Comparison of ENCODE assay signal across 8 cellular contexts in genomic region chr1:44632511-44633072, GRCh38. TPM values are rescaled to one million over a fixed set of nuclear protein-coding genes. Genes with fewer than 3 reads are reported as not detected.
A peak's percentile ranks its signal among the peaks of the same experiment; 100 is the strongest.
DNase-seq lines count a peak whose midpoint lies in the region; ATAC-seq and TF ChIP-seq lines count a peak whose summit lies in the region.

No MANE protein-coding gene starts in this region.

- no peaks in the 10 kb centered on the region for H3K27me3 Mint-ChIP-seq in T-helper 17 cell

- H3K79me2 ChIP-seq in fibroblast of lung (ENCODE audit: control insufficient read depth, insufficient read depth, low read length): peaks cover 15% of the 10 kb centered on the region
- no peaks in the 10 kb centered on the region for H3K79me2 ChIP-seq in parathyroid adenoma

- no peaks in the 10 kb centered on the region for H4K20me1 ChIP-seq in fibroblast of lung (ENCODE audit: control insufficient read depth, extremely low read depth, insufficient read depth, low read length)

- H3K27me3 ChIP-seq in heart left ventricle: no peaks in the 10 kb centered on the region
- no peaks in the 10 kb centered on the region for H3K27me3 ChIP-seq in fibroblast of lung (ENCODE audit: control insufficient read depth, insufficient read depth, low read length)
- no peaks in the 10 kb centered on the region for H3K27me3 ChIP-seq in parathyroid adenoma (ENCODE audit: control insufficient read depth, insufficient read depth, low read length)

- peak overlapping the region; percentile 93 for H3K4me3 Mint-ChIP-seq in T-helper 17 cell

- H3K27ac ChIP-seq in heart left ventricle: peak overlapping the region; percentile 86 to 98 (median 94)
- peak overlapping the region; percentile 56 for H3K27ac ChIP-seq in fibroblast of lung (ENCODE audit: insufficient read depth, low read length)
- H3K27ac ChIP-seq in parathyroid adenoma: no peak overlapping the region

- peak in 1 of 4 donors; percentile 1 for ATAC-seq in heart left ventricle
- no peak for ATAC-seq in left ventricle myocardium superior
- ATAC-seq in T-helper 17 cell: peak; percentile 1
- no peak for ATAC-seq in GM19023 (IDR thresholded peaks at IDR 0.05; ENCODE audit: unreplicated experiment)

- H3K4me2 ChIP-seq in fibroblast of lung (ENCODE audit: extremely low read depth, insufficient read depth, low read length): peak overlapping the region; percentile 88
- H3K4me2 ChIP-seq in parathyroid adenoma (ENCODE audit: low read length): peak overlapping the region; percentile 99

- no peaks in the 10 kb centered on the region for H3K9me3 ChIP-seq in heart left ventricle
- no peaks in the 10 kb centered on the region for H3K9me3 ChIP-seq in T-helper 17 cell (ENCODE audit: control insufficient read depth, low read length, poor library complexity, severe bottlenecking)
- no peaks in the 10 kb centered on the region for H3K9me3 ChIP-seq in fibroblast of lung (ENCODE audit: control insufficient read depth, insufficient read depth, low read depth, low read length)
- H3K9me3 ChIP-seq in parathyroid adenoma (ENCODE audit: control insufficient read depth, low read length): no peaks in the 10 kb centered on the region

- peaks cover 0 to 48% (median 40%) of the 10 kb centered on the region in 9 donors for H3K36me3 ChIP-seq in heart left ventricle
- peaks cover 13% of the 10 kb centered on the region for H3K36me3 ChIP-seq in fibroblast of lung (ENCODE audit: control insufficient read depth, insufficient read depth, low read length)
- no peaks in the 10 kb centered on the region for H3K36me3 ChIP-seq in parathyroid adenoma (ENCODE audit: control insufficient read depth, insufficient read depth, low read length)

- peak overlapping the region; percentile 60 to 90 (median 82) for H3K4me3 ChIP-seq in heart left ventricle
- peak overlapping the region; percentile 63 to 74 (median 70) for H3K4me3 ChIP-seq in fibroblast of lung (replicated peaks in 1 of 4; ENCODE audit: control extremely low read depth in 1 of 4, insufficient read depth in 1 of 4, low read depth in 3 of 4, low read length in 4 of 4)
- H3K4me3 ChIP-seq in parathyroid adenoma (ENCODE audit: low read depth, low read length): peak overlapping the region; percentile 78

- DNase-seq in heart left ventricle: no peak
- DNase-seq in left ventricle myocardium superior: no peak
- no peak for DNase-seq in T-helper 17 cell
- DNase-seq in fibroblast of lung (ENCODE audit: low read depth in 2 of 2): no peak
- no peak for DNase-seq in activated CD8-positive, alpha-beta memory T cell treated with anti-CD3 and anti-CD28 coated beads, Interleukin-2, amount 50 U/mL, for 48 hours
- DNase-seq in GM19238 (ENCODE audit: insufficient read length, low spot score): no peak

- peaks cover 0 to 58% (median 25%) of the 10 kb centered on the region in 12 donors for H3K4me1 ChIP-seq in heart left ventricle
- H3K4me1 ChIP-seq in fibroblast of lung (ENCODE audit: control insufficient read depth, extremely low read depth, insufficient read depth, low read length): peaks cover 16% of the 10 kb centered on the region
- no peaks in the 10 kb centered on the region for H3K4me1 ChIP-seq in parathyroid adenoma

- peak overlapping the region; percentile 94 for H3K27ac Mint-ChIP-seq in T-helper 17 cell

- H3K4me1 Mint-ChIP-seq in T-helper 17 cell: peaks cover 45% of the 10 kb centered on the region

- 6 to 11% (median 9%) methylated on average over 12 to 14 of the region's 14 CpGs for WGBS in heart left ventricle, 4 donors

- TF ChIP-seq CTCF in heart left ventricle (IDR thresholded peaks at IDR 0.05) (no peak), fibroblast of lung (conservative IDR thresholded peaks at IDR 0.05 in 1 of 2, IDR thresholded peaks at IDR 0.05 in 1 of 2; ENCODE audit: low read depth in 1 of 2, low read length in 2 of 2) (no peak), parathyroid adenoma (IDR thresholded peaks at IDR 0.05) (no peak)

- TF ChIP-seq POLR2A in heart left ventricle (IDR thresholded peaks at IDR 0.05): no peak

- H2AFZ ChIP-seq in fibroblast of lung (ENCODE audit: low read length): peak overlapping the region; percentile 38
- peak overlapping the region; percentile 98 for H2AFZ ChIP-seq in parathyroid adenoma

- intact Hi-C loops in heart left ventricle (cut with DNase I): no loop called here
- intact Hi-C loops in left ventricle myocardium superior (cut with micrococcal nuclease): no loop called here

- H3K9ac ChIP-seq in fibroblast of lung (ENCODE audit: insufficient read depth, low read length) (peak overlapping the region; percentile 75), parathyroid adenoma (no peak overlapping the region)

- H3K36me3 Mint-ChIP-seq in T-helper 17 cell (ENCODE audit: low read depth): peaks cover 2% of the 10 kb centered on the region

RNA-seq across cellular contexts. Expression of gene TMEM53, which starts 41.7 kb away (rescaled TPM):
- total RNA-seq in heart left ventricle: 10 to 100 TPM in 6 of 9 donors, 1 to 10 TPM in 3; 8.5 to 18.1 (median 12.5) TPM
- 10 to 100 TPM in 1 of 2 donors, 1 to 10 TPM in 1; 8.6 to 20.0 TPM for polyA plus RNA-seq in heart left ventricle
- total RNA-seq in left ventricle myocardium superior: 9.1 TPM
- total RNA-seq in T-helper 17 cell: 1 to 10 TPM; 2.6 to 2.8 TPM
- 5.6 and 8.1 TPM in 2 replicates for total RNA-seq in fibroblast of lung
- 11.6 and 12.4 TPM in 2 replicates for polyA plus RNA-seq in fibroblast of lung
- polyA plus RNA-seq in fibroblast of lung (2012): 16.4 and 16.8 TPM in 2 replicates
- 15.9 and 37.0 TPM in 2 replicates for polyA minus RNA-seq in fibroblast of lung (ENCODE audit: low replicate concordance)

RNA-seq across cellular contexts. Expression of gene ARMH1, which starts 41.9 kb away (rescaled TPM):
- total RNA-seq in heart left ventricle: 1 to 10 TPM in 2 of 9 donors, under 1 TPM in 4, not detected in 3; 0.33 to 9.9 (median 0.64) TPM
- polyA plus RNA-seq in heart left ventricle: under 1 TPM; 0.62 to 0.88 TPM
- 0.92 TPM for total RNA-seq in left ventricle myocardium superior
- 10 to 100 TPM; 53.0 to 56.8 TPM for total RNA-seq in T-helper 17 cell
- total RNA-seq in fibroblast of lung: 2.3 and 6.4 TPM in 2 replicates
- 0.75 and 2.4 TPM in 2 replicates for polyA plus RNA-seq in fibroblast of lung
- polyA plus RNA-seq in fibroblast of lung (2012): 0.27 and 1.0 TPM in 2 replicates
- polyA minus RNA-seq in fibroblast of lung (ENCODE audit: low replicate concordance): not detected in 2 replicates
